In genomic region chr6:158910484-158911075, GRCh38 we compare ENCODE assay signal across 8 cellular contexts.
DNase-seq lines count a peak whose midpoint lies in the region; ATAC-seq and FAIRE-seq lines count a peak whose summit lies in the region.

No MANE protein-coding gene starts in this region.

- no peaks in the 10 kb centered on the region for H3K9me3 ChIP-seq in SJCRH30 (replicated peaks)

- peak overlapping the region; percentile 6 for H3K4me3 Mint-ChIP-seq in activated T-helper 1 cell treated with anti-CD3 and anti-CD28 coated beads, Interleukin-12 subunit alpha, Interleukin-12 subunit beta, Interleukin-2, Interleukin-4 antibody, amounts not matched to agents 30 ng/mL and 10 ng/mL and 1 ng/mL, durations not matched to agents 14 hours and 24 hours and 36 hours
- H3K4me3 Mint-ChIP-seq in naive B cell: peak overlapping the region; percentile 83 to 96 (median 88)

- no peak for DNase-seq in activated T-helper 1 cell treated with anti-CD3 and anti-CD28 coated beads, Interleukin-12 subunit alpha, Interleukin-12 subunit beta, Interleukin-2, Interleukin-4 antibody, amounts not matched to agents 30 ng/mL and 10 ng/mL and 1 ng/mL, durations not matched to agents 14 hours and 24 hours and 36 hours (ENCODE audit: low spot score)
- peak; percentile 68 for DNase-seq in naive B cell
- no peak for DNase-seq in HuH-7.5 (ENCODE audit: low spot score)
- DNase-seq in SJCRH30: no peak
- no peak for DNase-seq in frontal cortex (ENCODE audit: low spot score in 2 of 2)
- DNase-seq in SKM-1 treated with dmso at 0.1 percent for 144 hours (lab: John Stamatoyannopoulos, UW; ENCODE audit: unreplicated experiment): no peak

- intact Hi-C loops in activated T-helper 1 cell treated with anti-CD3 and anti-CD28 coated beads, Interleukin-12 subunit alpha, Interleukin-12 subunit beta, Interleukin-2, Interleukin-4 antibody, amounts not matched to agents 30 ng/mL and 10 ng/mL and 1 ng/mL, durations not matched to agents 14 hours and 24 hours and 36 hours (cut with micrococcal nuclease): no loop called here

- H3K36me3 Mint-ChIP-seq in activated T-helper 1 cell treated with anti-CD3 and anti-CD28 coated beads, Interleukin-12 subunit alpha, Interleukin-12 subunit beta, Interleukin-2, Interleukin-4 antibody, amounts not matched to agents 30 ng/mL and 10 ng/mL and 1 ng/mL, durations not matched to agents 14 hours and 24 hours and 36 hours (ENCODE audit: low read depth): peaks cover 3% of the 10 kb centered on the region
- peaks cover 7 to 11% of the 10 kb centered on the region in 2 donors for H3K36me3 Mint-ChIP-seq in naive B cell

- peaks cover 3% of the 10 kb centered on the region for H3K27me3 Mint-ChIP-seq in activated T-helper 1 cell treated with anti-CD3 and anti-CD28 coated beads, Interleukin-12 subunit alpha, Interleukin-12 subunit beta, Interleukin-2, Interleukin-4 antibody, amounts not matched to agents 30 ng/mL and 10 ng/mL and 1 ng/mL, durations not matched to agents 14 hours and 24 hours and 36 hours (ENCODE audit: insufficient read depth)
- no peaks in the 10 kb centered on the region for H3K27me3 Mint-ChIP-seq in naive B cell

- H3K27me3 ChIP-seq in SJCRH30: no peaks in the 10 kb centered on the region

- no peak for FAIRE-seq in frontal cortex (lab: Jason Lieb, UNC)

- no peak overlapping the region for H3K27ac ChIP-seq in SJCRH30

- no peak overlapping the region for H3K4me3 ChIP-seq in SJCRH30

- no peaks in the 10 kb centered on the region for H3K36me3 ChIP-seq in SJCRH30

- peaks cover 21% of the 10 kb centered on the region for H3K9me3 Mint-ChIP-seq in activated T-helper 1 cell treated with anti-CD3 and anti-CD28 coated beads, Interleukin-12 subunit alpha, Interleukin-12 subunit beta, Interleukin-2, Interleukin-4 antibody, amounts not matched to agents 30 ng/mL and 10 ng/mL and 1 ng/mL, durations not matched to agents 14 hours and 24 hours and 36 hours
- peaks cover 8 to 16% (median 10%) of the 10 kb centered on the region in 7 donors for H3K9me3 Mint-ChIP-seq in naive B cell

- H3K27ac Mint-ChIP-seq in activated T-helper 1 cell treated with anti-CD3 and anti-CD28 coated beads, Interleukin-12 subunit alpha, Interleukin-12 subunit beta, Interleukin-2, Interleukin-4 antibody, amounts not matched to agents 30 ng/mL and 10 ng/mL and 1 ng/mL, durations not matched to agents 14 hours and 24 hours and 36 hours: no peak overlapping the region
- peak overlapping the region; percentile 93 to 99 (median 98) for H3K27ac Mint-ChIP-seq in naive B cell

- ATAC-seq in GM18511 (IDR thresholded peaks at IDR 0.05; ENCODE audit: unreplicated experiment) (peak; percentile 82), HG02885 (IDR thresholded peaks at IDR 0.05; ENCODE audit: poor library complexity, unreplicated experiment) (peak; percentile 65), naive B cell (ENCODE audit: low read depth in 2 of 2) (peak; percentile 89 to 90)

- H3K4me1 Mint-ChIP-seq in activated T-helper 1 cell treated with anti-CD3 and anti-CD28 coated beads, Interleukin-12 subunit alpha, Interleukin-12 subunit beta, Interleukin-2, Interleukin-4 antibody, amounts not matched to agents 30 ng/mL and 10 ng/mL and 1 ng/mL, durations not matched to agents 14 hours and 24 hours and 36 hours (ENCODE audit: low read depth): peaks cover 31% of the 10 kb centered on the region
- H3K4me1 Mint-ChIP-seq in naive B cell: peaks cover 46 to 70% (median 55%) of the 10 kb centered on the region in 3 donors

- H3K4me1 ChIP-seq in SJCRH30: no peaks in the 10 kb centered on the region; the same call in 1 of the 2 replicates
